1 cellular context compared by ENCODE assay signal in genomic region chr5:5881294-5881693, GRCh38.
TF ChIP-seq lines count a peak whose summit lies in the region.

No MANE protein-coding gene starts in this region.

TF ChIP-seq in WTC11, 78 proteins besides CTCF, POLR2A, EP300 and RAD21 (continued from another document):
- TF ChIP-seq ZNF281 (CRISPR knock-in tag; IDR thresholded peaks at IDR 0.05) (no peak), ZNF317 (CRISPR knock-in tag; IDR thresholded peaks at IDR 0.05; ENCODE audit: borderline replicate concordance, low read depth) (peak; percentile 64)
